ENCODE assay signal across 1 cellular context in genomic region chr6:21469213-21469612, GRCh38.
TF ChIP-seq lines count a peak whose summit lies in the region.

No MANE protein-coding gene starts in this region.

TF ChIP-seq in K562, 482 proteins besides CTCF, POLR2A, EP300 and RAD21 (continued from another document):
- TF ChIP-seq TSHZ1 (CRISPR knock-in tag; IDR thresholded peaks at IDR 0.05) = no peak
